ENCODE assay signal across 27 cellular contexts in the genomic region with DNA sequence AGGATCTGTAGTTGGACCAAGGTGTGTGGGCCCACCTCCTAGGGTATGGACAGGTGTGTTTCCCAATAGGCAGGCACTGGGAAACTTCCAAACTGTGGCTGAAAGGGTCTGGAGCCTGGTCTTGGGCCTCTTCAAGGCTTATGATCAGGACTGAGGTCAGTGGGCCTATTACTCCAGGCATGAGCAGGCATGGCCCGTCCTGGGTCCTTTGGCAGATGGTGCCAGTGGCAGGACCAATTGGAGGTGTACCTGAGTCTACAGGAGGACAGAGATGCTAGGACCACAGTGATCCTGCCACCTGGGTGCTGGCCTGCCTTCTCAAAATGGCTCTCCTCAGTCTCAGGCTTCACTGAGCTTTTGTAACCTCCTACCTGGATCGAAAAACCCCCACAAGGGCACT.
"Had no signal": no experiment of that assay in that cellular context is flagged by ENCODE, and none has a peak within 500 bp of the region (broad histone marks: within the 10 kb centered on the region; RNA-seq: fewer than 3 reads in every experiment).

No MANE protein-coding gene starts in this region.

- DNase-seq: stimulated activated CD4-positive, alpha-beta T cell treated with anti-CD3 and anti-CD28 coated beads, Interleukin-2, amount 100 ng/mL, for 48 hours; stimulated activated CD4-positive, alpha-beta T cell treated with anti-CD3 and anti-CD28 coated beads, Interleukin-4, amount 100 ng/mL, for 1 hour; stimulated activated CD4-positive, alpha-beta T cell treated with anti-CD3 and anti-CD28 coated beads, Interleukin-4, amount 100 ng/mL, for 24 hours; stimulated activated CD4-positive, alpha-beta T cell treated with anti-CD3 and anti-CD28 coated beads, Interleukin-4, amount 100 ng/mL, for 4 hours; stimulated activated CD8-positive, alpha-beta memory T cell treated with anti-CD3 and anti-CD28 coated beads, Interleukin-4, amount 100 ng/mL, for 48 hours; stimulated activated naive B cell treated with anti-CD40 and anti-IgM and Interleukin-4, amounts not matched to agents 10 μg/mL and 1 μg/mL and 100 μg/mL, for 72 hours; stimulated activated naive CD4-positive, alpha-beta T cell; stimulated activated naive CD4-positive, alpha-beta T cell treated with Interleukin-2 at 50 U/mL for 16 hours; stimulated activated naive CD8-positive, alpha-beta T cell treated with anti-CD3 and anti-CD28 coated beads, Interleukin-15, amount 100 ng/mL, for 72 hours; stimulated activated naive CD8-positive, alpha-beta T cell treated with anti-CD3 and anti-CD28 coated beads, Interleukin-15, Interleukin-2, amounts not matched to agents 100 U/mL and 50 U/mL, for 24 hours; stomach; substantia nigra; testis; thyroid gland; tibial artery; transverse colon; upper lobe of left lung; upper lobe of right lung; uterus had no signal

- H3K4me1 ChIP-seq: suprapubic skin, testis, thyroid gland, tibial artery, tibial nerve, upper lobe of right lung, uterus, vagina had no signal

- H3K36me3 ChIP-seq: stomach, suprapubic skin, thoracic aorta, thyroid gland, tibial artery, tibial nerve, transverse colon, upper lobe of left lung, upper lobe of right lung, uterus, vagina had no signal

- ATAC-seq: stimulated activated effector memory CD8-positive, alpha-beta T cell treated with anti-CD3 and anti-CD28 coated beads, Interleukin-12 subunit alpha, Interleukin-12 subunit beta, amount 100 ng/mL, for 72 hours; stimulated activated memory B cell treated with anti-CD40 and anti-IgM and Interleukin-4, amounts not matched to agents 10 μg/mL and 1 μg/mL and 100 μg/mL, for 72 hours; stimulated activated naive B cell treated with anti-CD40 and anti-IgM and Interleukin-4, amounts not matched to agents 10 μg/mL and 1 μg/mL and 100 μg/mL, for 72 hours; stimulated activated naive CD8-positive, alpha-beta T cell treated with anti-CD3 and anti-CD28 coated beads, Interleukin-15, amount 100 ng/mL, for 72 hours; stimulated activated naive CD8-positive, alpha-beta T cell treated with anti-CD3 and anti-CD28 coated beads, Interleukin-15, Interleukin-2, amounts not matched to agents 100 U/mL and 50 U/mL, for 24 hours; upper lobe of right lung had no signal

- H3K4me1 Mint-ChIP-seq: stimulated activated effector memory CD8-positive, alpha-beta T cell treated with anti-CD3 and anti-CD28 coated beads, Interleukin-12 subunit alpha, Interleukin-12 subunit beta, amount 100 ng/mL, for 72 hours; stimulated activated memory B cell treated with anti-CD40 and anti-IgM and Interleukin-4, amounts not matched to agents 10 μg/mL and 1 μg/mL and 100 μg/mL, for 72 hours; stimulated activated naive B cell treated with anti-CD40 and anti-IgM and Interleukin-4, amounts not matched to agents 10 μg/mL and 1 μg/mL and 100 μg/mL, for 72 hours; stimulated activated naive CD8-positive, alpha-beta T cell treated with anti-CD3 and anti-CD28 coated beads, Interleukin-15, amount 100 ng/mL, for 72 hours had no signal

- H3K9me3 ChIP-seq: testis, thyroid gland, transverse colon, upper lobe of left lung, upper lobe of right lung, uterus, vagina had no signal

- H3K27me3 ChIP-seq: stomach, suprapubic skin, testis, thyroid gland, tibial artery, tibial nerve, transverse colon, upper lobe of left lung, upper lobe of right lung, uterus, vagina had no signal

- H3K36me3 Mint-ChIP-seq: stimulated activated effector memory CD8-positive, alpha-beta T cell treated with anti-CD3 and anti-CD28 coated beads, Interleukin-12 subunit alpha, Interleukin-12 subunit beta, amount 100 ng/mL, for 72 hours; stimulated activated memory B cell treated with anti-CD40 and anti-IgM and Interleukin-4, amounts not matched to agents 10 μg/mL and 1 μg/mL and 100 μg/mL, for 72 hours; stimulated activated naive B cell treated with anti-CD40 and anti-IgM and Interleukin-4, amounts not matched to agents 10 μg/mL and 1 μg/mL and 100 μg/mL, for 72 hours; type B pancreatic cell had no signal

- H3K27me3 Mint-ChIP-seq: stimulated activated naive CD8-positive, alpha-beta T cell treated with anti-CD3 and anti-CD28 coated beads, Interleukin-15, amount 100 ng/mL, for 72 hours; type B pancreatic cell had no signal

- H3K4me3 Mint-ChIP-seq: stimulated activated effector memory CD8-positive, alpha-beta T cell treated with anti-CD3 and anti-CD28 coated beads, Interleukin-12 subunit alpha, Interleukin-12 subunit beta, amount 100 ng/mL, for 72 hours; stimulated activated memory B cell treated with anti-CD40 and anti-IgM and Interleukin-4, amounts not matched to agents 10 μg/mL and 1 μg/mL and 100 μg/mL, for 72 hours; stimulated activated naive B cell treated with anti-CD40 and anti-IgM and Interleukin-4, amounts not matched to agents 10 μg/mL and 1 μg/mL and 100 μg/mL, for 72 hours; stimulated activated naive CD8-positive, alpha-beta T cell treated with anti-CD3 and anti-CD28 coated beads, Interleukin-15, amount 100 ng/mL, for 72 hours; stimulated activated naive CD8-positive, alpha-beta T cell treated with anti-CD3 and anti-CD28 coated beads, Interleukin-15, Interleukin-2, amounts not matched to agents 100 ng/mL and 50 ng/mL, for 24 hours; type B pancreatic cell had no signal

- H3K4me3 ChIP-seq: stomach, suprapubic skin, testis, thoracic aorta, thyroid gland, tibial artery, tibial nerve, transverse colon, upper lobe of left lung, upper lobe of right lung, uterus, vagina had no signal

- H3K27ac Mint-ChIP-seq: stimulated activated effector memory CD8-positive, alpha-beta T cell treated with anti-CD3 and anti-CD28 coated beads, Interleukin-12 subunit alpha, Interleukin-12 subunit beta, amount 100 ng/mL, for 72 hours; stimulated activated memory B cell treated with anti-CD40 and anti-IgM and Interleukin-4, amounts not matched to agents 10 μg/mL and 1 μg/mL and 100 μg/mL, for 72 hours; stimulated activated naive B cell treated with anti-CD40 and anti-IgM and Interleukin-4, amounts not matched to agents 10 μg/mL and 1 μg/mL and 100 μg/mL, for 72 hours; stimulated activated naive CD8-positive, alpha-beta T cell treated with anti-CD3 and anti-CD28 coated beads, Interleukin-15, amount 100 ng/mL, for 72 hours; stimulated activated naive CD8-positive, alpha-beta T cell treated with anti-CD3 and anti-CD28 coated beads, Interleukin-15, Interleukin-2, amounts not matched to agents 100 ng/mL and 50 ng/mL, for 24 hours; type B pancreatic cell had no signal

- H3K9me3 Mint-ChIP-seq: stimulated activated effector memory CD8-positive, alpha-beta T cell treated with anti-CD3 and anti-CD28 coated beads, Interleukin-12 subunit alpha, Interleukin-12 subunit beta, amount 100 ng/mL, for 72 hours; type B pancreatic cell had no signal

- H3K27ac ChIP-seq: stomach, suprapubic skin, testis, thoracic aorta, thyroid gland, tibial artery, tibial nerve, transverse colon, upper lobe of left lung, upper lobe of right lung, uterus, vagina had no signal
